1 cellular context compared by ENCODE assay signal in the genomic region with DNA sequence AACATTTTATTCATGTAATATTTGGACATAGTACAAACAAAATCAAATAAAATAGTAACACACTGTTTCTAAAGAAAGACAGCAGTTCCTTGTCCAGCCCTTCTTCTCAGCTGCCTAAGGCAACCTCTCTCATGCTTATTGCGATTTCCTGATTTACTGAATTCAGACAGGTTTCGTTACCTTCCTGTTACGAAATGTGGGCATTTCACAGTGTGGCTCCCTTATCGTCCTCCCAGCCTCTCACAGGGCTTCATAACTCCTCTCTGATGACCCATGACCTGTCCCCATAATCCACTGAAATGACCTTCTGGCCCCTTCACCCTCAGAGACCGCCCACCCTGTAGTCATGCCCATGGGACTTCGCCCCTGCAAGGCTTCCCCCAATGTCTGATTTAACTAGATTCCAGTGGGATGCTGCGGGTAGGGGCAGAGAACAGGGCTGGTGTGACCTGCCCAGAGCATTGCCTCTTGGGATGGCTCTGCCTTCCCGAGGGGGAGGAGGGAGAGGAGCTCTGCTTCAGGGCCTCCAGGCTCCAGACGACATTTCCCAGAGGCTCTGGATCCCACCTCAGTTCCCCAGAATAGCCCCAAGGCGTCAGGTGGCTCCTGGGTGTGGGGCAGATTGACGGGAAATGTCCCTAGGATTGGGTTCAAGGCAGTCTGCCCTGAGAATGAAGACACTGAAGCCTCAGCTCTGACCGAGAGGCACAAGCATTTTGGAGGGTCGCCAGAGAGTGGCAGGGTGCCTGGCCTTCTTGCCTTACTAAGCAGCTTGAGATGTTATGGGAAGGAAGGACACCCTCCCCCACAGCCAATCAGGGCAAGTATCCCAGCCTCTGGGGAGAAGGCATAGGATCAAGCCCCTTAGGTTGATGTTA.
TF ChIP-seq lines count a peak whose summit lies in the region.

No MANE protein-coding gene starts in this region.

TF ChIP-seq in HepG2, 621 proteins besides CTCF, POLR2A, EP300 and RAD21:
- TF ChIP-seq CREM (IDR thresholded peaks at IDR 0.05), result no peak
- TF ChIP-seq CREM (CRISPR knock-in tag; IDR thresholded peaks at IDR 0.05), result no peak
- peak; percentile 24; the same call in 1 of the 2 replicates for TF ChIP-seq NR2F2 (IDR thresholded peaks at IDR 0.05; ENCODE audit: borderline replicate concordance, low read depth)
- TF ChIP-seq ZNF263 (CRISPR knock-in tag; IDR thresholded peaks at IDR 0.05), result peak; percentile 80
- TF ChIP-seq NR2F6 (IDR thresholded peaks at IDR 0.05), result 0 out of 2 replicates have a peak, but pooled peaks have one; percentile 17
- no peak for TF ChIP-seq NR2F6 (CRISPR knock-in tag; IDR thresholded peaks at IDR 0.05)
- TF ChIP-seq NR2C2 (CRISPR knock-in tag; IDR thresholded peaks at IDR 0.05; ENCODE audit: borderline replicate concordance), result peak; percentile 74
